Comparison of ENCODE assay signal across 1 cellular context in the genomic region with DNA sequence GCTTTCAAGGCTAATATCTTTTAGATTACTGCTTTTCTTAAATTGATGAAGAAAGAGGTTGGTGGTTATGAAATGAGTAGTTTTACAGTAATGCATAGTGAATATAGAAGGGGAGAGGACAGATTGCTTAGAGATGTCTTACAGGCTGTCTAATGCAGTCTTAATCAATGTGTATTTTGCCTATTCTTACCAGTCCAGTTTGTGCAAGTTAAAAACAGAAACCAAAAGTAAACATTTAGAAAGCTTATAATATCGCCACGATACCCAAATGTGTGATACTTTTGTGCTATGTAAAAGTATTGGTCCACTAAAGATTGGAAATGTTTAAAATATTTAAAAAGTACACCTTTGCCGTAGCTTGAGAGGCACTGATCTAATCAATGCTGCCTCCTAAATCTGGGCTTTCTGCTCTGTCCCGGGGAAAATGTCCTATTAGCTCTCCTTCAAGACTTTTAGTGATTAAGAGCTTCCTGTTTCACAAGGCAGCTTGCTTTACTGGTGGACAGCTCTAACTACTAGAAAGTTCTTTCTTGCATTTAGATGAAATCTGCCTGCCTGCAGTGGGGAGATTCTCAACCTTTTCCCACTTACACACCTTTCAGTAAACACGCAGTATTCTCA.
TF ChIP-seq lines count a peak whose summit lies in the region.

No MANE protein-coding gene starts in this region.

TF ChIP-seq in IMR-90, 13 proteins besides CTCF, POLR2A, EP300 and RAD21 (continued from another document):
- no peak for TF ChIP-seq MAFK (IDR thresholded peaks at IDR 0.05; ENCODE audit: low read depth, low read length)
